In the genomic region with DNA sequence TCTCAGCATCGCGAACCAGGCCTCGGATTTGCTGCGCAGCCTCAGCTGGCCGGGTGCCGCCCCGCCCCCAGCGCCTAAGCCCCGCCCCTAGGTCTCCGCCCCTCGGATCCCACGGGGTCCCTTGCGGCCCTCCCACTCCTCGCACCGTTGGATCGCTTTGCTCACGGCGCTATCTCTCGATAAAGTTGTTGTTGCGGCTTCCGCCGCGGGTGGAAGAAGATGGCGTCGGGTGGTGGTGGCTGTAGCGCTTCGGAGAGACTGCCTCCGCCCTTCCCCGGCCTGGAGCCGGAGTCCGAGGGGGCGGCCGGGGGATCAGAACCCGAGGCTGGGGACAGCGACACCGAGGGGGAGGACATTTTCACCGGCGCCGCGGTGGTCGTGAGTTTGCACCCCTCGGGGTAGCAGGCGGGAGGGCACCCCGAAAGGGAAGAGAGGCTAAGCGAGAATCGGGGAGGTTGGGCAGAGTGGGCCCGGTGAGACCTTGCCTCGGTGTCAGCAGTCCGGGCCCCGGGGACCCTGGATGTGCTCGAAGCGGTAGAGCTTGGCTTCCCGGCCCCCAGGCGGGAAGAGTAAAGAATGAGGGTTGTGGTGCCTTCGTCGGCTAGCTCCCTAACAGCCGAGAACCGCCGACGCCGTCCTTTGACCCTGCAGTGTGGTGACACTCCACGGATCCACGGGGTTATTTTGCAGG, we compare ENCODE assay signal across 8 cellular contexts. TPM values are rescaled to one million over a fixed set of nuclear protein-coding genes. Genes with fewer than 3 reads are reported as not detected.
DNase-seq lines count a peak whose midpoint lies in the region; ATAC-seq and TF ChIP-seq lines count a peak whose summit lies in the region.

SNX1 (plus strand) TSS at position 188 of the 691 bp plus-strand sequence; CDS start at position 220, 32 bp downstream.

- peak within 1 kb of the TSS; percentile 92 to 97 for H3K4me3 ChIP-seq in Panc1 (ENCODE audit: low read depth in 2 of 2, low read length in 2 of 2)
- H3K4me3 ChIP-seq in epithelial cell of proximal tubule (ENCODE audit: low read depth, low read length), result peak within 1 kb of the TSS; percentile 94

- DNase-seq in Calu3 (peak; percentile 96), Panc1 (ENCODE audit: low read depth, low spot score) (peak; percentile 64), epithelial cell of proximal tubule (ENCODE audit: low read depth) (no peak), mucosa of gallbladder (ENCODE audit: low spot score) (peak; percentile 96)
- peak; percentile 99 for DNase-seq in activated T-cell treated with anti-CD3 and anti-CD28 coated beads, Interleukin-2, amount 50 U/mL, for 24 hours
- DNase-seq in stimulated activated CD8-positive, alpha-beta memory T cell treated with anti-CD3 and anti-CD28 coated beads, Interleukin-4, amount 100 ng/mL, for 1 hour (ENCODE audit: low read depth in 2 of 2, low spot score in 1 of 2), result peak; percentile 95 to 97

- H3K36me3 ChIP-seq in KOPT-K1 (ENCODE audit: insufficient read depth, low read length) (no peaks in the 10 kb centered on the region), Panc1 (ENCODE audit: control insufficient read depth, insufficient read depth, low read length) (peaks cover 3% of the 10 kb centered on the region; the same call in 1 of the 2 replicates)

- BruUV-seq in Calu3 (replicated peaks; lab: Mats Ljungman, UMichigan), result TSS peak; percentile 32
- BruUV-seq in Panc1 (replicated peaks; lab: Mats Ljungman, UMichigan), result TSS peak; percentile 73

- H3K9me3 Mint-ChIP-seq in Calu3 (ENCODE audit: low read depth, unreplicated experiment), result no peaks in the 10 kb centered on the region
- H3K9me3 Mint-ChIP-seq in activated T-cell treated with anti-CD3 and anti-CD28 coated beads, Interleukin-2, amount 50 U/mL, for 24 hours, result no peaks in the 10 kb centered on the region

- H3K4me3 Mint-ChIP-seq in Calu3 (ENCODE audit: low read depth, unreplicated experiment), result peak within 1 kb of the TSS; percentile 88
- H3K4me3 Mint-ChIP-seq in activated T-cell treated with anti-CD3 and anti-CD28 coated beads, Interleukin-2, amount 50 U/mL, for 24 hours, result peak within 1 kb of the TSS; percentile 100

- no peaks in the 10 kb centered on the region for H3K9me3 ChIP-seq in KOPT-K1 (ENCODE audit: insufficient read depth, low read length, poor library complexity, severe bottlenecking)
- no peaks in the 10 kb centered on the region for H3K9me3 ChIP-seq in Panc1 (ENCODE audit: control insufficient read depth, insufficient read depth, low read depth, low read length)

- TF ChIP-seq CTCF in Calu3 (IDR thresholded peaks at IDR 0.05; ENCODE audit: unreplicated experiment), result no peak
- no peak for TF ChIP-seq CTCF in Panc1 (IDR thresholded peaks at IDR 0.05)
- TF ChIP-seq CTCF in epithelial cell of proximal tubule (conservative IDR thresholded peaks at IDR 0.05; ENCODE audit: low read depth, low read length), result no peak

- CTCF ChIA-PET in Calu3 (lab: Charles Lee), result interaction anchor here (0.5 to 1.5 kb wide), 3 partner anchors 57 to 593 kb away, joined by 3 to 11 read pairs (median 5); no protein-coding TSS in a partner anchor
- CTCF ChIA-PET in Panc1 (lab: Charles Lee), result interaction anchor here (1.0 kb wide), 1 partner anchor 53 kb away, joined by 5 read pairs; no protein-coding TSS in a partner anchor

- H3K27me3 ChIP-seq in Panc1 (ENCODE audit: control insufficient read depth, insufficient read depth, low read length), result no peaks in the 10 kb centered on the region

- peak within 1 kb of the TSS; percentile 87 for H3K27ac Mint-ChIP-seq in Calu3 (ENCODE audit: unreplicated experiment)
- peak within 1 kb of the TSS; percentile 100 for H3K27ac Mint-ChIP-seq in activated T-cell treated with anti-CD3 and anti-CD28 coated beads, Interleukin-2, amount 50 U/mL, for 24 hours

- H3K36me3 Mint-ChIP-seq in Calu3 (ENCODE audit: insufficient read depth, unreplicated experiment), result peaks cover 44% of the 10 kb centered on the region
- peaks cover 57% of the 10 kb centered on the region for H3K36me3 Mint-ChIP-seq in activated T-cell treated with anti-CD3 and anti-CD28 coated beads, Interleukin-2, amount 50 U/mL, for 24 hours (ENCODE audit: low read depth)

- peaks cover 34% of the 10 kb centered on the region for H3K4me1 ChIP-seq in Panc1 (ENCODE audit: control insufficient read depth, insufficient read depth, low read length)

- intact Hi-C loops in Calu3 (cut with micrococcal nuclease; ENCODE audit: unreplicated experiment), result loop anchor here (10.0 kb wide), 1 partner anchor 59 kb away; the partner anchor contains the start of gene SNX22
- intact Hi-C loops in Panc1 (cut with micrococcal nuclease; ENCODE audit: unreplicated experiment), result no loop called here

- in situ Hi-C loops in Panc1 (cut with HindIII; ENCODE audit: low pct_unique_long_range_greater_than_20kb, low sequenced_read_pairs), result no loop called here

- POLR2A ChIA-PET in Panc1 (lab: Charles Lee), result interaction anchor here (0.6 kb wide), 1 partner anchor 347 kb away, joined by 3 read pairs; no protein-coding TSS in a partner anchor

- H3K27me3 Mint-ChIP-seq in Calu3 (ENCODE audit: unreplicated experiment), result no peaks in the 10 kb centered on the region
- H3K27me3 Mint-ChIP-seq in activated T-cell treated with anti-CD3 and anti-CD28 coated beads, Interleukin-2, amount 50 U/mL, for 24 hours, result no peaks in the 10 kb centered on the region

- H3K27ac ChIP-seq in KOPT-K1 (ENCODE audit: low read depth, low read length, poor library complexity, severe bottlenecking) (peak within 1 kb of the TSS; percentile 93), Panc1 (ENCODE audit: low read length) (peak within 1 kb of the TSS; percentile 99)

- peaks cover 30% of the 10 kb centered on the region for H3K4me1 Mint-ChIP-seq in Calu3 (ENCODE audit: low read depth, unreplicated experiment)
- H3K4me1 Mint-ChIP-seq in activated T-cell treated with anti-CD3 and anti-CD28 coated beads, Interleukin-2, amount 50 U/mL, for 24 hours (ENCODE audit: low read depth), result peaks cover 67% of the 10 kb centered on the region

- ATAC-seq in GM21576 (IDR thresholded peaks at IDR 0.05; ENCODE audit: unreplicated experiment) (peak; percentile 45), Panc1 (peak; percentile 75)

RNA-seq across cellular contexts. Expression of gene SNX1, which starts in this region (rescaled TPM):
- 108 and 119 TPM in 2 replicates for total RNA-seq in Calu3 (2022)
- 96.2 TPM for total RNA-seq in Panc1 (2021; ENCODE audit: unreplicated experiment)
- 73.0 TPM for polyA plus RNA-seq in Panc1 (2012; ENCODE audit: insufficient read length)
- total RNA-seq in epithelial cell of proximal tubule, result 15.3 and 25.7 TPM in 2 replicates
- total RNA-seq in mucosa of gallbladder, result 123 TPM
